In the genomic region with DNA sequence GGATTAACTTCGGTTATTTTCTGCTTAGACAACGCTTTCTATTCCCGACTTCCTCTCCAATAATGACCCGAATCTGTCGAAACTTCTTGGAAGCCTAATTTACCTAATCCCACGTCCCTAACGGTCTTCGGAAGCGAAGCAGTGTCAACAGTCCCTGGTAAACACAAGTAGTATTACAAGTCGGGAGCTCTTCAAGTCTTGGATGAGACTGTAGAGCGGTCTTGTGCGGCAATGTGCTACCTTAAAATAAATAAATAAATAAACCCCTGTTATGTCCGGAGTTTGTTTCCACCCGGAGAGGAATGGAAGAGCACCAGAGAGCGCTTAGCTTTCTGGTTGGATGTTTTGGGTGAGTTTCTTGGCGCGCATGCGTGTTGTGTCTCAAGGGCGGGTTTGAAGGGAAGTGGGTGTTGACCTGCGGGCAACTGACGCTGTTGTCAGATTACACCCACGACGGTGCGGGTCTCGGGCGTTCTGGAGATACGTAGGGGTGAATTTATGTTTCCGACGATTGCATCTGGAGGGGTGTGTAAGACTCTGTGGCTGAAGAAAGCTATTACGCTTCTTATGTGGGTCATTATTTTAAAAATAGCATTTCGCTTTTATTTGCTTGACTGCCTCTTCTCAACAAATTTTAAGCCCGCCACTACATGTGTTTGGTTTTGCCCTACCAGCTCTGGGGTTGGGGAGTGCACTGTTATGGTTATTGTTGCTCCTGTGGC, we compare ENCODE assay signal across 1 cellular context.
TF ChIP-seq lines count a peak whose summit lies in the region.

Gene KIAA0586, plus strand, starts transcription at position 431 of the 722 bp plus-strand sequence. CDS start 546 bp downstream, outside the sequence.
A gene with protein sequence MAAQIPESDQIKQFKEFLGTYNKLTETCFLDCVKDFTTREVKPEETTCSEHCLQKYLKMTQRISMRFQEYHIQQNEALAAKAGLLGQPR (minus strand): TSS at position 243 of the 722 bp plus-strand sequence. CDS start 15,586 bp downstream, outside the sequence.

TF ChIP-seq in A549, 52 proteins besides CTCF, POLR2A, EP300 and RAD21 (continued from another document):
- TF ChIP-seq NPAS2 (CRISPR knock-in tag; IDR thresholded peaks at IDR 0.05; ENCODE audit: borderline replicate concordance) (no peak), HOXB13 (CRISPR knock-in tag; IDR thresholded peaks at IDR 0.05; ENCODE audit: low read depth) (no peak), MAZ (IDR thresholded peaks at IDR 0.05; ENCODE audit: borderline replicate concordance, low read depth, low read length) (no peak), GATA3 (IDR thresholded peaks at IDR 0.05; ENCODE audit: borderline replicate concordance) (0 out of 2 replicates have a peak, but pooled peaks have one; percentile 12), POLR2AphosphoS2 (conservative IDR thresholded peaks at IDR 0.05; ENCODE audit: low read length) (no peak), CEBPB (IDR thresholded peaks at IDR 0.05) (0 out of 4 replicates have a peak, but pooled peaks of 1 of the 2 experiments have one; percentile 3), BHLHE40 (IDR thresholded peaks at IDR 0.05; ENCODE audit: low read depth, low read length) (no peak), HOXB5 (CRISPR knock-in tag; IDR thresholded peaks at IDR 0.05) (no peak), KDM5A (IDR thresholded peaks at IDR 0.05) (peak; percentile 63), RFX5 (IDR thresholded peaks at IDR 0.05) (0 out of 2 replicates have a peak, but pooled peaks have one; percentile 25), HEYL (CRISPR knock-in tag; IDR thresholded peaks at IDR 0.05) (no peak; the same call in 1 of the 2 replicates), ZFP36 (IDR thresholded peaks at IDR 0.05; ENCODE audit: borderline replicate concordance, partially characterized antibody) (no peak), HMGXB4 (CRISPR knock-in tag; IDR thresholded peaks at IDR 0.05; ENCODE audit: borderline replicate concordance) (peak; percentile 77), ZSCAN20 (CRISPR knock-in tag; IDR thresholded peaks at IDR 0.05) (no peak), HOXA7 (CRISPR knock-in tag; IDR thresholded peaks at IDR 0.05) (no peak), BCL3 (IDR thresholded peaks at IDR 0.05) (0 out of 3 replicates have a peak, but pooled peaks have one; percentile 32), MAFK (IDR thresholded peaks at IDR 0.05; ENCODE audit: partially characterized antibody) (no peak), EHF (CRISPR knock-in tag; IDR thresholded peaks at IDR 0.05) (peak; percentile 21; the same call in 1 of the 2 replicates), CBX8 (IDR thresholded peaks at IDR 0.05) (no peak), PHF8 (IDR thresholded peaks at IDR 0.05; ENCODE audit: borderline replicate concordance, low read depth) (0 out of 2 replicates have a peak, but pooled peaks have one; percentile 33), FOSL2 (IDR thresholded peaks at IDR 0.05) (no peak), FOSL2 (CRISPR knock-in tag; IDR thresholded peaks at IDR 0.05) (no peak), TFCP2L1 (CRISPR knock-in tag; IDR thresholded peaks at IDR 0.05) (no peak), JUNB (IDR thresholded peaks at IDR 0.05) (no peak), KDM1A (IDR thresholded peaks at IDR 0.05; ENCODE audit: low read depth) (peak; percentile 99), NFE2L2 (conservative IDR thresholded peaks at IDR 0.05; ENCODE audit: low read length) (no peak)
- TF ChIP-seq, protein P1, sequence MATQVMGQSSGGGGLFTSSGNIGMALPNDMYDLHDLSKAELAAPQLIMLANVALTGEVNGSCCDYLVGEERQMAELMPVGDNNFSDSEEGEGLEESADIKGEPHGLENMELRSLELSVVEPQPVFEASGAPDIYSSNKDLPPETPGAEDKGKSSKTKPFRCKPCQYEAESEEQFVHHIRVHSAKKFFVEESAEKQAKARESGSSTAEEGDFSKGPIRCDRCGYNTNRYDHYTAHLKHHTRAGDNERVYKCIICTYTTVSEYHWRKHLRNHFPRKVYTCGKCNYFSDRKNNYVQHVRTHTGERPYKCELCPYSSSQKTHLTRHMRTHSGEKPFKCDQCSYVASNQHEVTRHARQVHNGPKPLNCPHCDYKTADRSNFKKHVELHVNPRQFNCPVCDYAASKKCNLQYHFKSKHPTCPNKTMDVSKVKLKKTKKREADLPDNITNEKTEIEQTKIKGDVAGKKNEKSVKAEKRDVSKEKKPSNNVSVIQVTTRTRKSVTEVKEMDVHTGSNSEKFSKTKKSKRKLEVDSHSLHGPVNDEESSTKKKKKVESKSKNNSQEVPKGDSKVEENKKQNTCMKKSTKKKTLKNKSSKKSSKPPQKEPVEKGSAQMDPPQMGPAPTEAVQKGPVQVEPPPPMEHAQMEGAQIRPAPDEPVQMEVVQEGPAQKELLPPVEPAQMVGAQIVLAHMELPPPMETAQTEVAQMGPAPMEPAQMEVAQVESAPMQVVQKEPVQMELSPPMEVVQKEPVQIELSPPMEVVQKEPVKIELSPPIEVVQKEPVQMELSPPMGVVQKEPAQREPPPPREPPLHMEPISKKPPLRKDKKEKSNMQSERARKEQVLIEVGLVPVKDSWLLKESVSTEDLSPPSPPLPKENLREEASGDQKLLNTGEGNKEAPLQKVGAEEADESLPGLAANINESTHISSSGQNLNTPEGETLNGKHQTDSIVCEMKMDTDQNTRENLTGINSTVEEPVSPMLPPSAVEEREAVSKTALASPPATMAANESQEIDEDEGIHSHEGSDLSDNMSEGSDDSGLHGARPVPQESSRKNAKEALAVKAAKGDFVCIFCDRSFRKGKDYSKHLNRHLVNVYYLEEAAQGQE (IDR thresholded peaks at IDR 0.05): peak; percentile 26; the same call in 1 of the 2 replicates
- TF ChIP-seq, protein P2, sequence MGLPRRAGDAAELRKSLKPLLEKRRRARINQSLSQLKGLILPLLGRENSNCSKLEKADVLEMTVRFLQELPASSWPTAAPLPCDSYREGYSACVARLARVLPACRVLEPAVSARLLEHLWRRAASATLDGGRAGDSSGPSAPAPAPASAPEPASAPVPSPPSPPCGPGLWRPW (IDR thresholded peaks at IDR 0.05): 0 out of 2 replicates have a peak, but pooled peaks have one; percentile 14
- TF ChIP-seq, protein P3, sequence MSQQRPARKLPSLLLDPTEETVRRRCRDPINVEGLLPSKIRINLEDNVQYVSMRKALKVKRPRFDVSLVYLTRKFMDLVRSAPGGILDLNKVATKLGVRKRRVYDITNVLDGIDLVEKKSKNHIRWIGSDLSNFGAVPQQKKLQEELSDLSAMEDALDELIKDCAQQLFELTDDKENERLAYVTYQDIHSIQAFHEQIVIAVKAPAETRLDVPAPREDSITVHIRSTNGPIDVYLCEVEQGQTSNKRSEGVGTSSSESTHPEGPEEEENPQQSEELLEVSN (IDR thresholded peaks at IDR 0.05; ENCODE audit: borderline replicate concordance, low read depth): no peak
- TF ChIP-seq, protein P4, sequence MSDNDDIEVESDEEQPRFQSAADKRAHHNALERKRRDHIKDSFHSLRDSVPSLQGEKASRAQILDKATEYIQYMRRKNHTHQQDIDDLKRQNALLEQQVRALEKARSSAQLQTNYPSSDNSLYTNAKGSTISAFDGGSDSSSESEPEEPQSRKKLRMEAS (IDR thresholded peaks at IDR 0.05): no peak; the same call in 1 of the 2 replicates
- TF ChIP-seq, protein P5, sequence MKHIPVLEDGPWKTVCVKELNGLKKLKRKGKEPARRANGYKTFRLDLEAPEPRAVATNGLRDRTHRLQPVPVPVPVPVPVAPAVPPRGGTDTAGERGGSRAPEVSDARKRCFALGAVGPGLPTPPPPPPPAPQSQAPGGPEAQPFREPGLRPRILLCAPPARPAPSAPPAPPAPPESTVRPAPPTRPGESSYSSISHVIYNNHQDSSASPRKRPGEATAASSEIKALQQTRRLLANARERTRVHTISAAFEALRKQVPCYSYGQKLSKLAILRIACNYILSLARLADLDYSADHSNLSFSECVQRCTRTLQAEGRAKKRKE (CRISPR knock-in tag; IDR thresholded peaks at IDR 0.05; ENCODE audit: low read depth): no peak
- TF ChIP-seq, protein P6, sequence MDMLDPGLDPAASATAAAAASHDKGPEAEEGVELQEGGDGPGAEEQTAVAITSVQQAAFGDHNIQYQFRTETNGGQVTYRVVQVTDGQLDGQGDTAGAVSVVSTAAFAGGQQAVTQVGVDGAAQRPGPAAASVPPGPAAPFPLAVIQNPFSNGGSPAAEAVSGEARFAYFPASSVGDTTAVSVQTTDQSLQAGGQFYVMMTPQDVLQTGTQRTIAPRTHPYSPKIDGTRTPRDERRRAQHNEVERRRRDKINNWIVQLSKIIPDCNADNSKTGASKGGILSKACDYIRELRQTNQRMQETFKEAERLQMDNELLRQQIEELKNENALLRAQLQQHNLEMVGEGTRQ (IDR thresholded peaks at IDR 0.05): no peak
